In the genomic region with DNA sequence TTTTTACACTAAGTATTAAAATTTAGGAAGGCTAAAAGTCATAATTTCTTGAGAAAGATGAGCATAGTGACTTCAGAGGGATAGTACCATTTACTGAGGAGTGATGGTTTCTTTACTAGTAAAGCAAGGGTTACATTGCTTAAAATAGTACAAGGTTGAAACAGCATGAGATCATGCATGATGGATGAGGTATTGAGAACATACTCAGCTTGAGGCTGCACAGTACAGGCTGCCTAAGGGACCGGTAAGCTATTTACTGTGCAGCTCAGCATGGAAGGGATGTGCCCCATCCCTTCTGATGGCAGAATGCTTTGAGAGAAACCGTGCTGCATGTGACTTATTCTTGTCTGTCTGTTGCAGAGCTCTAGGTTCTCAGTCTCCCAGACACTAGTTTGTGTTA, we compare ENCODE assay signal across 1 cellular context.
TF ChIP-seq lines count a peak whose summit lies in the region.

No MANE protein-coding gene starts in this region.

TF ChIP-seq in SK-N-SH, 30 proteins besides CTCF, POLR2A, EP300 and RAD21 (continued from another document):
- TF ChIP-seq, protein P1, sequence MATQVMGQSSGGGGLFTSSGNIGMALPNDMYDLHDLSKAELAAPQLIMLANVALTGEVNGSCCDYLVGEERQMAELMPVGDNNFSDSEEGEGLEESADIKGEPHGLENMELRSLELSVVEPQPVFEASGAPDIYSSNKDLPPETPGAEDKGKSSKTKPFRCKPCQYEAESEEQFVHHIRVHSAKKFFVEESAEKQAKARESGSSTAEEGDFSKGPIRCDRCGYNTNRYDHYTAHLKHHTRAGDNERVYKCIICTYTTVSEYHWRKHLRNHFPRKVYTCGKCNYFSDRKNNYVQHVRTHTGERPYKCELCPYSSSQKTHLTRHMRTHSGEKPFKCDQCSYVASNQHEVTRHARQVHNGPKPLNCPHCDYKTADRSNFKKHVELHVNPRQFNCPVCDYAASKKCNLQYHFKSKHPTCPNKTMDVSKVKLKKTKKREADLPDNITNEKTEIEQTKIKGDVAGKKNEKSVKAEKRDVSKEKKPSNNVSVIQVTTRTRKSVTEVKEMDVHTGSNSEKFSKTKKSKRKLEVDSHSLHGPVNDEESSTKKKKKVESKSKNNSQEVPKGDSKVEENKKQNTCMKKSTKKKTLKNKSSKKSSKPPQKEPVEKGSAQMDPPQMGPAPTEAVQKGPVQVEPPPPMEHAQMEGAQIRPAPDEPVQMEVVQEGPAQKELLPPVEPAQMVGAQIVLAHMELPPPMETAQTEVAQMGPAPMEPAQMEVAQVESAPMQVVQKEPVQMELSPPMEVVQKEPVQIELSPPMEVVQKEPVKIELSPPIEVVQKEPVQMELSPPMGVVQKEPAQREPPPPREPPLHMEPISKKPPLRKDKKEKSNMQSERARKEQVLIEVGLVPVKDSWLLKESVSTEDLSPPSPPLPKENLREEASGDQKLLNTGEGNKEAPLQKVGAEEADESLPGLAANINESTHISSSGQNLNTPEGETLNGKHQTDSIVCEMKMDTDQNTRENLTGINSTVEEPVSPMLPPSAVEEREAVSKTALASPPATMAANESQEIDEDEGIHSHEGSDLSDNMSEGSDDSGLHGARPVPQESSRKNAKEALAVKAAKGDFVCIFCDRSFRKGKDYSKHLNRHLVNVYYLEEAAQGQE (IDR thresholded peaks at IDR 0.05; ENCODE audit: low read depth, low read length) = no peak
